ENCODE assay signal across 14 cellular contexts in genomic region chr19:6232567-6232966, GRCh38. TPM values are rescaled to one million over a fixed set of nuclear protein-coding genes. Genes with fewer than 3 reads are reported as not detected.
A peak's percentile ranks its signal among the peaks of the same experiment; 100 is the strongest.
DNase-seq lines count a peak whose midpoint lies in the region; ATAC-seq, FAIRE-seq and TF ChIP-seq lines count a peak whose summit lies in the region.
"Had no signal": no experiment of that assay in that cellular context is flagged by ENCODE, and none has a peak within 500 bp of the region (broad histone marks: within the 10 kb centered on the region; RNA-seq: fewer than 3 reads in every experiment).

No MANE protein-coding gene starts in this region.

- WGBS in body of pancreas, 2 donors, result 72 to 81% methylated on average over 9 of the region's 9 CpGs
- 61 to 65% methylated on average over 9 of the region's 9 CpGs for WGBS in thyroid gland, 2 donors
- no CpG with 5 or more reads among the region's 9 CpGs for WGBS in trophoblast cell (ENCODE audit: extremely low coverage, insufficient coverage, insufficient read length)

- H3K36me3 ChIP-seq in body of pancreas (replicated peaks in 1 of 2; ENCODE audit: insufficient read depth in 1 of 2, low read depth in 2 of 2), result no peaks in the 10 kb centered on the region
- peaks cover 5 to 9% of the 10 kb centered on the region in 2 experiments for H3K36me3 ChIP-seq in keratinocyte (ENCODE audit: control insufficient read depth in 2 of 2, extremely low read depth in 1 of 2, insufficient read depth in 2 of 2, low read length in 2 of 2)
- peaks cover 6 to 9% of the 10 kb centered on the region in 2 donors for H3K36me3 ChIP-seq in thyroid gland
- H3K36me3 ChIP-seq in trophoblast cell (ENCODE audit: control insufficient read depth in 1 of 2, insufficient read depth in 2 of 2, low read length in 2 of 2), result peaks cover 27 to 36% of the 10 kb centered on the region in 2 experiments

- no peak overlapping the region for H3K4ac ChIP-seq in trophoblast cell (ENCODE audit: low read depth, low read length)

- H3K27ac ChIP-seq in body of pancreas, result peak overlapping the region; percentile 58 to 74 (median 62)
- no peak overlapping the region for H3K27ac ChIP-seq in keratinocyte (ENCODE audit: control insufficient read depth, insufficient read depth, low read length)
- H3K27ac ChIP-seq in thyroid gland, result peak overlapping the region in 2 of 3 donors; percentile 66 to 70
- H3K27ac ChIP-seq in trophoblast cell (ENCODE audit: low read depth, low read length), result no peak overlapping the region

- H2AFZ ChIP-seq in keratinocyte (ENCODE audit: control insufficient read depth, low read length) (no peak overlapping the region), trophoblast cell (ENCODE audit: insufficient read depth, low read length, poor library complexity) (no peak overlapping the region)

- ATAC-seq in body of pancreas, result no peak
- ATAC-seq: GM12878, Panc1 had no signal

- peaks cover 34% of the 10 kb centered on the region for H4K20me1 ChIP-seq in keratinocyte (ENCODE audit: control insufficient read depth, extremely low read depth, insufficient read depth, low read length)

- H4K91ac ChIP-seq in trophoblast cell (ENCODE audit: low read depth, low read length), result no peak overlapping the region

- dilution Hi-C loops in keratinocyte (cut with MboI; ENCODE audit: extremely low pct_ligation_motif_present, low sequenced_read_pairs), result no loop called here

- no peak overlapping the region for H3K18ac ChIP-seq in trophoblast cell (ENCODE audit: low read length)

- peaks cover 6% of the 10 kb centered on the region for H3K9me1 ChIP-seq in keratinocyte (ENCODE audit: control insufficient read depth, extremely low read depth, insufficient read depth, low read length)

- in situ Hi-C loops in G401 (cut with HindIII; ENCODE audit: low sequenced_read_pairs), result no loop called here

- no peak overlapping the region for H3K23ac ChIP-seq in trophoblast cell (ENCODE audit: low read length)

- no peaks in the 10 kb centered on the region for H3K9me3 ChIP-seq in body of pancreas
- H3K9me3 ChIP-seq in keratinocyte (ENCODE audit: control insufficient read depth, low read depth, low read length), result no peaks in the 10 kb centered on the region
- H3K9me3 ChIP-seq in thyroid gland, result no peaks in the 10 kb centered on the region
- peaks cover 4% of the 10 kb centered on the region for H3K9me3 ChIP-seq in trophoblast cell (ENCODE audit: insufficient read depth, low read depth, low read length)

- DNase-seq in SIG-M5 treated with dmso at 0.1 percent for 504 hours (lab: John Stamatoyannopoulos, UW; ENCODE audit: unreplicated experiment), result peak; percentile 63
- DNase-seq in SIG-M5 (lab: John Stamatoyannopoulos, UW), result no peak
- DNase-seq in body of pancreas, result no peak
- no peak for DNase-seq in keratinocyte (ENCODE audit: low read depth, low spot score)
- DNase-seq in thyroid gland, result no peak
- no peak for DNase-seq in central memory CD4-positive, alpha-beta T cell
- no peak for DNase-seq in G401 (ENCODE audit: low spot score)
- DNase-seq in trophoblast cell, result no peak
- DNase-seq: activated CD4-positive, alpha-beta T cell treated with anti-CD3 and anti-CD28 coated beads, Interleukin-2, amount 10 ng/mL, durations not matched to agents 24 days and 14 days; anterior cingulate cortex; NCI-H1694 had no signal

- no peak overlapping the region for H4K8ac ChIP-seq in trophoblast cell (ENCODE audit: low read depth, low read length)

- no peak overlapping the region for H2AK5ac ChIP-seq in trophoblast cell (ENCODE audit: low read length)

- H2BK5ac ChIP-seq in trophoblast cell (ENCODE audit: low read depth, low read length, poor library complexity), result no peak overlapping the region

- TF ChIP-seq POLR2A in body of pancreas (IDR thresholded peaks at IDR 0.05), result no peak
- TF ChIP-seq POLR2A in thyroid gland (IDR thresholded peaks at IDR 0.05), result no peak

- no peak overlapping the region for H2BK12ac ChIP-seq in trophoblast cell (ENCODE audit: low read length)

- no peaks in the 10 kb centered on the region for H3K27me3 ChIP-seq in body of pancreas
- H3K27me3 ChIP-seq in keratinocyte (ENCODE audit: control insufficient read depth, extremely low read depth, insufficient read depth, low read length), result no peaks in the 10 kb centered on the region
- no peaks in the 10 kb centered on the region for H3K27me3 ChIP-seq in thyroid gland
- no peaks in the 10 kb centered on the region for H3K27me3 ChIP-seq in trophoblast cell (ENCODE audit: insufficient read depth, low read length)

- H3K79me1 ChIP-seq in trophoblast cell (ENCODE audit: low read length), result no peaks in the 10 kb centered on the region

- H3K4me2 ChIP-seq in keratinocyte (ENCODE audit: control insufficient read depth, extremely low read depth, insufficient read depth, low read depth, low read length) (no peak overlapping the region), trophoblast cell (ENCODE audit: low read length) (no peak overlapping the region)

- H3K4me1 ChIP-seq in body of pancreas (peaks cover 44% of the 10 kb centered on the region), keratinocyte (ENCODE audit: control insufficient read depth, extremely low read depth, insufficient read depth, low read length) (peaks cover 28% of the 10 kb centered on the region), thyroid gland (peaks cover 35 to 54% of the 10 kb centered on the region in 2 donors), trophoblast cell (ENCODE audit: control insufficient read depth in 1 of 2, insufficient read depth in 2 of 2, low read length in 2 of 2) (peaks cover 5 to 9% of the 10 kb centered on the region in 2 experiments)

- H3K9ac ChIP-seq in keratinocyte (ENCODE audit: control insufficient read depth, extremely low read depth, insufficient read depth, low read length), result no peak overlapping the region
- H3K9ac ChIP-seq in trophoblast cell (ENCODE audit: low read length), result no peak overlapping the region

- TF ChIP-seq CTCF in body of pancreas (IDR thresholded peaks at IDR 0.05), result no peak
- no peak for TF ChIP-seq CTCF in keratinocyte (optimal IDR thresholded peaks at IDR 0.05 in 1 of 3, IDR thresholded peaks at IDR 0.05 in 1 of 3, conservative IDR thresholded peaks at IDR 0.05 in 1 of 3; ENCODE audit: extremely low read depth in 1 of 3, insufficient read depth in 2 of 3, low read length in 3 of 3)
- no peak for TF ChIP-seq CTCF in thyroid gland (IDR thresholded peaks at IDR 0.05)

- H2BK120ac ChIP-seq in trophoblast cell (ENCODE audit: insufficient read depth, low read length, poor library complexity), result no peak overlapping the region

- H3K79me2 ChIP-seq in keratinocyte (ENCODE audit: control insufficient read depth, insufficient read depth, low read length), result peaks cover 75% of the 10 kb centered on the region
- peaks cover 15% of the 10 kb centered on the region for H3K79me2 ChIP-seq in trophoblast cell (ENCODE audit: control insufficient read depth, insufficient read depth, low read length, poor library complexity)

- H3K4me3 ChIP-seq in body of pancreas (no peak overlapping the region), keratinocyte (ENCODE audit: control insufficient read depth in 2 of 3, extremely low read depth in 1 of 3, insufficient read depth in 2 of 3, low read depth in 1 of 3, low read length in 3 of 3) (no peak overlapping the region), thyroid gland (replicated peaks in 1 of 3) (no peak overlapping the region), trophoblast cell (ENCODE audit: low read depth, low read length) (no peak overlapping the region)
- H3K4me3 ChIP-seq: GM12878 had no signal

- intact Hi-C loops in body of pancreas (cut with DNase I) (loop anchor here (5.0 kb wide), 1 partner anchor 35 kb away; no protein-coding TSS in a partner anchor), thyroid gland (cut with DNase I) (no loop called here)

- H4K12ac ChIP-seq in trophoblast cell (ENCODE audit: low read depth, low read length), result no peak overlapping the region

- peak; percentile 26 for FAIRE-seq in keratinocyte (lab: Jason Lieb, UNC)
- FAIRE-seq: A204.1, GM12878 had no signal

- H3K14ac ChIP-seq in trophoblast cell (ENCODE audit: low read length), result no peak overlapping the region

RNA-seq across cellular contexts. Expression of gene MLLT1, which starts 47.2 kb away (rescaled TPM):
- total RNA-seq in body of pancreas (10 to 100 TPM; 16.3 to 23.7 TPM), thyroid gland (10 to 100 TPM; 19.2 to 35.0 (median 26.7) TPM)
- 8.2 to 13.8 TPM (median 8.3 TPM) in 3 replicates for polyA plus RNA-seq in keratinocyte
- polyA plus RNA-seq in keratinocyte (2011; ENCODE audit: low read depth), result 4.5 TPM
- 8.5 and 16.1 TPM in 2 replicates for polyA plus RNA-seq in keratinocyte (2011; cell fraction: cytosol; rRNA removed)
- 13.8 and 20.5 TPM in 2 replicates for polyA plus RNA-seq in keratinocyte (2011; cell fraction: nucleus; rRNA removed)
- 12.8 and 24.9 TPM in 2 replicates for polyA plus RNA-seq in keratinocyte (2012; ENCODE audit: low replicate concordance)
- 9.5 to 34.4 TPM (median 12.5 TPM) in 3 replicates for polyA minus RNA-seq in keratinocyte
- 55.6 TPM for polyA minus RNA-seq in keratinocyte (2011; cell fraction: cytosol; rRNA and poly(A)+ RNA removed)
- polyA minus RNA-seq in keratinocyte (2011; cell fraction: nucleus; rRNA and poly(A)+ RNA removed), result 10.5 and 11.4 TPM in 2 replicates
- total RNA-seq in G401 (2014; rRNA removed; shearing (Covaris generic)), result 5.6 and 7.5 TPM in 2 replicates
- 225 and 236 TPM in 2 replicates for polyA plus RNA-seq in trophoblast cell (2013)

Comparison
In these comparisons a context has a peak if more than half of its experiments do, and no peak if none do; other contexts are left out.
1. H3K27ac ChIP-seq: peak in body of pancreas (4 of 4) and thyroid gland (2 of 3); none in keratinocyte (single experiment) and trophoblast cell (single experiment).